Comparison of ENCODE assay signal across 8 cellular contexts in genomic region chr20:59518881-59519706, GRCh38.
DNase-seq lines count a peak whose midpoint lies in the region; ATAC-seq and TF ChIP-seq lines count a peak whose summit lies in the region.

No MANE protein-coding gene starts in this region.

- peak; percentile 73 for ATAC-seq in activated CD8-positive, alpha-beta memory T cell treated with anti-CD3 and anti-CD28 coated beads, Interleukin-2, amount 10 ng/mL, durations not matched to agents 7 days and 5 days
- peak; percentile 81 for ATAC-seq in HCT116

- H3K27me3 ChIP-seq in HCT116 (ENCODE audit: insufficient read depth, low read length) (peaks cover 41% of the 10 kb centered on the region), neural cell (ENCODE audit: insufficient read depth, low read depth, low read length) (peaks cover 4% of the 10 kb centered on the region)

- H3K36me3 ChIP-seq in HCT116 (ENCODE audit: control insufficient read depth in 1 of 2, insufficient read depth in 2 of 2, low read length in 2 of 2) = no peaks in the 10 kb centered on the region
- no peaks in the 10 kb centered on the region for H3K36me3 ChIP-seq in neural cell (ENCODE audit: insufficient read depth, low read length)

- H4K20me1 ChIP-seq in HCT116 (ENCODE audit: insufficient read depth) = no peaks in the 10 kb centered on the region
- H4K20me1 ChIP-seq in neural cell (ENCODE audit: insufficient read depth) = no peaks in the 10 kb centered on the region

- TF ChIP-seq RAD21 in HCT116 (IDR thresholded peaks at IDR 0.05; ENCODE audit: low read depth) = peak; percentile 20; the same call in 1 of the 2 replicates
- TF ChIP-seq RAD21 in neural cell (conservative IDR thresholded peaks at IDR 0.05) = peak; percentile 42

- H3K79me2 ChIP-seq in HCT116 (ENCODE audit: insufficient read depth, low read length) = no peaks in the 10 kb centered on the region
- H3K79me2 ChIP-seq in neural cell (replicated peaks; ENCODE audit: insufficient read depth, low read length) = no peaks in the 10 kb centered on the region

- H3K9me3 Mint-ChIP-seq in activated CD8-positive, alpha-beta memory T cell treated with anti-CD3 and anti-CD28 coated beads, Interleukin-2, amount 10 ng/mL, durations not matched to agents 7 days and 5 days (ENCODE audit: low read depth) = no peaks in the 10 kb centered on the region

- no peaks in the 10 kb centered on the region for H3K4me1 Mint-ChIP-seq in activated CD8-positive, alpha-beta memory T cell treated with anti-CD3 and anti-CD28 coated beads, Interleukin-2, amount 10 ng/mL, durations not matched to agents 7 days and 5 days

- H2AFZ ChIP-seq in HCT116 (ENCODE audit: low read depth, low read length, poor library complexity, severe bottlenecking) = no peak overlapping the region
- H2AFZ ChIP-seq in neural cell (ENCODE audit: low read depth, low read length) = no peak overlapping the region

- H3K36me3 Mint-ChIP-seq in activated CD8-positive, alpha-beta memory T cell treated with anti-CD3 and anti-CD28 coated beads, Interleukin-2, amount 10 ng/mL, durations not matched to agents 7 days and 5 days = no peaks in the 10 kb centered on the region

- peaks cover 66% of the 10 kb centered on the region for H3K27me3 Mint-ChIP-seq in activated CD8-positive, alpha-beta memory T cell treated with anti-CD3 and anti-CD28 coated beads, Interleukin-2, amount 10 ng/mL, durations not matched to agents 7 days and 5 days

- TF ChIP-seq CTCF in HCT116 (IDR thresholded peaks at IDR 0.05 in 2 of 3, conservative IDR thresholded peaks at IDR 0.05 in 1 of 3; ENCODE audit: borderline replicate concordance in 1 of 3, insufficient read depth in 1 of 3, low read depth in 2 of 3, low read length in 2 of 3) (peak; percentile 50 to 87 (median 83); a peak in 5 of 6 replicates), WI38 (IDR thresholded peaks at IDR 0.05; ENCODE audit: low read depth, low read length) (peak; percentile 85), fibroblast of mammary gland (conservative IDR thresholded peaks at IDR 0.05; ENCODE audit: control insufficient read depth, insufficient read depth, low read depth, low read length) (peak; percentile 86), neural cell (IDR thresholded peaks at IDR 0.05; ENCODE audit: poor library complexity, severe bottlenecking) (peak; percentile 81)

- no TSS peak for BruUV-seq in HCT116 (replicated peaks; lab: Mats Ljungman, UMichigan)

- H3F3A ChIP-seq in neural cell (ENCODE audit: insufficient read depth, low read length, poor library complexity, severe bottlenecking) = no peaks in the 10 kb centered on the region

- no peak overlapping the region for H3K27ac ChIP-seq in HCT116 (ENCODE audit: low read depth, low read length)
- no peak overlapping the region for H3K27ac ChIP-seq in neural cell (ENCODE audit: low read length)

- no peak overlapping the region for H3K4me3 Mint-ChIP-seq in activated CD8-positive, alpha-beta memory T cell treated with anti-CD3 and anti-CD28 coated beads, Interleukin-2, amount 10 ng/mL, durations not matched to agents 7 days and 5 days

- no peak overlapping the region for H3K9ac ChIP-seq in HCT116 (ENCODE audit: low read length)
- no peak overlapping the region for H3K9ac ChIP-seq in neural cell (ENCODE audit: low read length)

- H3K27ac Mint-ChIP-seq in activated CD8-positive, alpha-beta memory T cell treated with anti-CD3 and anti-CD28 coated beads, Interleukin-2, amount 10 ng/mL, durations not matched to agents 7 days and 5 days = no peak overlapping the region

- RAD21 ChIA-PET in HCT116 (lab: Charles Lee; ENCODE audit: low non-redundant PET in 1 of 2, low total read pairs in 2 of 2, uncharacterized antibody in 2 of 2, unreplicated experiment in 2 of 2) = no interaction called here

- no peaks in the 10 kb centered on the region for H3K9me2 ChIP-seq in HCT116 (ENCODE audit: insufficient read depth)
- H3K9me2 ChIP-seq in neural cell (ENCODE audit: insufficient read depth, low read length) = no peaks in the 10 kb centered on the region

- intact Hi-C loops in HCT116 (cut with micrococcal nuclease) = no loop called here

- CTCF ChIA-PET in activated CD8-positive, alpha-beta memory T cell treated with anti-CD3 and anti-CD28 coated beads, Interleukin-2, amount 10 ng/mL, durations not matched to agents 7 days and 5 days (lab: Charles Lee) = no interaction called here
- CTCF ChIA-PET in HCT116 (lab: Charles Lee) = interaction anchor here (0.9 to 1.6 kb wide), 3 partner anchors 9 to 23 kb away, joined by 3 to 4 read pairs (median 3); no protein-coding TSS in a partner anchor

- no peaks in the 10 kb centered on the region for H3K9me3 ChIP-seq in HCT116 (ENCODE audit: control insufficient read depth in 1 of 2, insufficient read depth in 1 of 2, low read depth in 1 of 2, low read length in 2 of 2)
- no peaks in the 10 kb centered on the region for H3K9me3 ChIP-seq in neural cell (ENCODE audit: low read length)

- peaks cover 3 to 4% of the 10 kb centered on the region in 2 experiments; a peak in 1 of 4 replicates for H3K4me1 ChIP-seq in HCT116 (ENCODE audit: control insufficient read depth in 1 of 2, insufficient read depth in 2 of 2, low read length in 2 of 2)

- H3K4me2 ChIP-seq in HCT116 (ENCODE audit: low read length) (no peak overlapping the region), neural cell (ENCODE audit: low read length) (no peak overlapping the region)

- no peak for TF ChIP-seq EP300 in neural cell (conservative IDR thresholded peaks at IDR 0.05; ENCODE audit: poor library complexity, severe bottlenecking)

- DNase-seq in activated CD8-positive, alpha-beta memory T cell treated with anti-CD3 and anti-CD28 coated beads, Interleukin-2, amount 10 ng/mL, durations not matched to agents 7 days and 5 days = no peak
- DNase-seq in activated CD8-positive, alpha-beta memory T cell treated with anti-CD3 and anti-CD28 coated beads for 24 hours = no peak
- DNase-seq in HCT116 (ENCODE audit: low read depth, low spot score) (peak; percentile 51), NCI-H2107 treated with DMSO at 0.1 percent for 48 hours (lab: John Stamatoyannopoulos, UW; ENCODE audit: unreplicated experiment) (peak; percentile 21), fibroblast of mammary gland (ENCODE audit: low read depth) (peak; percentile 55), T-helper 9 cell (no peak)

- no peak for TF ChIP-seq POLR2A in HCT116 (IDR thresholded peaks at IDR 0.05; ENCODE audit: borderline replicate concordance, extremely low read depth, insufficient read depth, insufficient read length)

- POLR2A ChIA-PET in HCT116 (lab: Charles Lee) = no interaction called here

- H3K4me3 ChIP-seq in HCT116 (replicated peaks in 1 of 2; ENCODE audit: low read depth in 1 of 2, low read length in 2 of 2) (no peak overlapping the region), WI38 (ENCODE audit: low read depth, low read length) (no peak overlapping the region), fibroblast of mammary gland (ENCODE audit: control insufficient read depth, low read depth, low read length) (no peak overlapping the region), neural cell (ENCODE audit: low read length) (no peak overlapping the region)

TF ChIP-seq in HCT116, 20 proteins besides CTCF, POLR2A, EP300 and RAD21 (continues in another document):
- TF ChIP-seq SP1 (IDR thresholded peaks at IDR 0.05; ENCODE audit: low read depth) = no peak
- no peak for TF ChIP-seq EZH2phosphoT487 (IDR thresholded peaks at IDR 0.05; ENCODE audit: borderline replicate concordance)
- TF ChIP-seq ELF1 (IDR thresholded peaks at IDR 0.05; ENCODE audit: borderline replicate concordance, low read depth) = no peak
- no peak for TF ChIP-seq CBX3 (IDR thresholded peaks at IDR 0.05; ENCODE audit: low read depth)
- TF ChIP-seq EZH2 (IDR thresholded peaks at IDR 0.05) = no peak
- no peak for TF ChIP-seq JUND (IDR thresholded peaks at IDR 0.05)
- TF ChIP-seq TCF7L2 (IDR thresholded peaks at IDR 0.05; ENCODE audit: borderline replicate concordance, extremely low read depth, insufficient read depth, insufficient read length) = no peak
- TF ChIP-seq ZNF274 (IDR thresholded peaks at IDR 0.05; ENCODE audit: low read depth, low read length) = no peak
- no peak for TF ChIP-seq MAX (IDR thresholded peaks at IDR 0.05)
- TF ChIP-seq SIN3A (IDR thresholded peaks at IDR 0.05; ENCODE audit: low read depth) = no peak
- no peak for TF ChIP-seq YY1 (IDR thresholded peaks at IDR 0.05; ENCODE audit: extremely low read depth, insufficient replicate concordance, low read depth, low read length)
- no peak for TF ChIP-seq SRF (IDR thresholded peaks at IDR 0.05; ENCODE audit: low read depth)
- no peak for TF ChIP-seq ATF3 (IDR thresholded peaks at IDR 0.05)

TF ChIP-seq in neural cell, 6 proteins besides CTCF, POLR2A, EP300 and RAD21:
- TF ChIP-seq SMC3 (conservative IDR thresholded peaks at IDR 0.05; ENCODE audit: poor library complexity) (peak; percentile 57), MXI1 (conservative IDR thresholded peaks at IDR 0.05; ENCODE audit: poor library complexity, severe bottlenecking) (no peak), REST (IDR thresholded peaks at IDR 0.05; ENCODE audit: borderline replicate concordance) (no peak), TAF1 (IDR thresholded peaks at IDR 0.05; ENCODE audit: low read depth) (no peak)

Comparison
In these comparisons a context has a peak if more than half of its experiments do, and no peak if none do; other contexts are left out.
1. DNase-seq: peak in HCT116 (single experiment), NCI-H2107 treated with DMSO at 0.1 percent for 48 hours (single experiment) and fibroblast of mammary gland (single experiment); none in activated CD8-positive, alpha-beta memory T cell treated with anti-CD3 and anti-CD28 coated beads, Interleukin-2, amount 10 ng/mL, durations not matched to agents 7 days and 5 days (single experiment), activated CD8-positive, alpha-beta memory T cell treated with anti-CD3 and anti-CD28 coated beads for 24 hours (single experiment) and T-helper 9 cell (single experiment).
2. Peak in every context shown above with its lines, with median percentiles within 50 percentile points of each other: CTCF ChIP-seq.